ENCODE assay signal across 1 cellular context in genomic region chr11:65419773-65420481, GRCh38.
TF ChIP-seq lines count a peak whose summit lies in the region.

No MANE protein-coding gene starts in this region.

TF ChIP-seq in HEK293, 187 proteins besides CTCF, POLR2A, EP300 and RAD21 (continues in another document):
- TF ChIP-seq, protein P1, sequence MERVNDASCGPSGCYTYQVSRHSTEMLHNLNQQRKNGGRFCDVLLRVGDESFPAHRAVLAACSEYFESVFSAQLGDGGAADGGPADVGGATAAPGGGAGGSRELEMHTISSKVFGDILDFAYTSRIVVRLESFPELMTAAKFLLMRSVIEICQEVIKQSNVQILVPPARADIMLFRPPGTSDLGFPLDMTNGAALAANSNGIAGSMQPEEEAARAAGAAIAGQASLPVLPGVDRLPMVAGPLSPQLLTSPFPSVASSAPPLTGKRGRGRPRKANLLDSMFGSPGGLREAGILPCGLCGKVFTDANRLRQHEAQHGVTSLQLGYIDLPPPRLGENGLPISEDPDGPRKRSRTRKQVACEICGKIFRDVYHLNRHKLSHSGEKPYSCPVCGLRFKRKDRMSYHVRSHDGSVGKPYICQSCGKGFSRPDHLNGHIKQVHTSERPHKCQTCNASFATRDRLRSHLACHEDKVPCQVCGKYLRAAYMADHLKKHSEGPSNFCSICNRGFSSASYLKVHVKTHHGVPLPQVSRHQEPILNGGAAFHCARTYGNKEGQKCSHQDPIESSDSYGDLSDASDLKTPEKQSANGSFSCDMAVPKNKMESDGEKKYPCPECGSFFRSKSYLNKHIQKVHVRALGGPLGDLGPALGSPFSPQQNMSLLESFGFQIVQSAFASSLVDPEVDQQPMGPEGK (tag by site-specific recombination; IDR thresholded peaks at IDR 0.05): peak; percentile 66
- TF ChIP-seq ZNF132 (tag by site-specific recombination; IDR thresholded peaks at IDR 0.05; ENCODE audit: borderline replicate concordance) (no peak), PRDM1 (tag by site-specific recombination; IDR thresholded peaks at IDR 0.05) (peak; percentile 72), ZBTB1 (tag by site-specific recombination; IDR thresholded peaks at IDR 0.05) (no peak), ZNF549 (tag by site-specific recombination; IDR thresholded peaks at IDR 0.05) (no peak), ZNF571 (tag by site-specific recombination; IDR thresholded peaks at IDR 0.05) (no peak), ZNF138 (tag by site-specific recombination; IDR thresholded peaks at IDR 0.05; ENCODE audit: borderline replicate concordance) (no peak), ZNF76 (tag by site-specific recombination; IDR thresholded peaks at IDR 0.05; ENCODE audit: borderline replicate concordance, low read depth) (no peak), YY2 (tag by site-specific recombination; IDR thresholded peaks at IDR 0.05) (no peak), ZNF174 (tag by site-specific recombination; IDR thresholded peaks at IDR 0.05) (no peak), ZFHX2 (tag by site-specific recombination; conservative IDR thresholded peaks at IDR 0.05) (peak; percentile 74), KLF17 (tag by site-specific recombination; IDR thresholded peaks at IDR 0.05) (0 out of 2 replicates have a peak, but pooled peaks have one; percentile 26), ZNF239 (tag by site-specific recombination; IDR thresholded peaks at IDR 0.05) (no peak), ZNF19 (tag by site-specific recombination; IDR thresholded peaks at IDR 0.05; ENCODE audit: low read depth) (no peak), KLF9 (tag by site-specific recombination; IDR thresholded peaks at IDR 0.05; ENCODE audit: low read depth) (no peak), ZNF311 (tag by site-specific recombination; IDR thresholded peaks at IDR 0.05; ENCODE audit: borderline replicate concordance) (no peak), SETDB1 (IDR thresholded peaks at IDR 0.05; ENCODE audit: insufficient read length, low read length) (no peak), ZNF624 (tag by site-specific recombination; IDR thresholded peaks at IDR 0.05) (no peak), KLF1 (tag by site-specific recombination; IDR thresholded peaks at IDR 0.05) (peak; percentile 67; the same call in 1 of the 2 replicates), MYNN (tag by site-specific recombination; IDR thresholded peaks at IDR 0.05; ENCODE audit: borderline replicate concordance) (no peak), ZNF510 (tag by site-specific recombination; IDR thresholded peaks at IDR 0.05; ENCODE audit: insufficient replicate concordance) (no peak), PRDM2 (tag by site-specific recombination; IDR thresholded peaks at IDR 0.05; ENCODE audit: borderline replicate concordance) (no peak), ZNF10 (tag by site-specific recombination; IDR thresholded peaks at IDR 0.05) (no peak), ZNF530 (tag by site-specific recombination; IDR thresholded peaks at IDR 0.05; ENCODE audit: low read depth) (no peak), ZBTB17 (tag by site-specific recombination; IDR thresholded peaks at IDR 0.05) (peak; percentile 38), OSR2 (tag by site-specific recombination; IDR thresholded peaks at IDR 0.05) (peak; percentile 49; the same call in 1 of the 2 replicates), ZNF404 (tag by site-specific recombination; IDR thresholded peaks at IDR 0.05) (no peak), ZNF785 (tag by site-specific recombination; IDR thresholded peaks at IDR 0.05) (no peak), ZNF335 (tag by site-specific recombination; conservative IDR thresholded peaks at IDR 0.05) (peak; percentile 13), TRIM28 (IDR thresholded peaks at IDR 0.05; ENCODE audit: borderline replicate concordance, low read length) (no peak), ZSCAN30 (tag by site-specific recombination; IDR thresholded peaks at IDR 0.05) (no peak), MEIS1 (CRISPR knock-in tag; IDR thresholded peaks at IDR 0.05; ENCODE audit: borderline replicate concordance) (no peak), ZXDB (tag by site-specific recombination; IDR thresholded peaks at IDR 0.05) (no peak), ZNF157 (tag by site-specific recombination; IDR thresholded peaks at IDR 0.05) (no peak)
- TF ChIP-seq, protein P2, sequence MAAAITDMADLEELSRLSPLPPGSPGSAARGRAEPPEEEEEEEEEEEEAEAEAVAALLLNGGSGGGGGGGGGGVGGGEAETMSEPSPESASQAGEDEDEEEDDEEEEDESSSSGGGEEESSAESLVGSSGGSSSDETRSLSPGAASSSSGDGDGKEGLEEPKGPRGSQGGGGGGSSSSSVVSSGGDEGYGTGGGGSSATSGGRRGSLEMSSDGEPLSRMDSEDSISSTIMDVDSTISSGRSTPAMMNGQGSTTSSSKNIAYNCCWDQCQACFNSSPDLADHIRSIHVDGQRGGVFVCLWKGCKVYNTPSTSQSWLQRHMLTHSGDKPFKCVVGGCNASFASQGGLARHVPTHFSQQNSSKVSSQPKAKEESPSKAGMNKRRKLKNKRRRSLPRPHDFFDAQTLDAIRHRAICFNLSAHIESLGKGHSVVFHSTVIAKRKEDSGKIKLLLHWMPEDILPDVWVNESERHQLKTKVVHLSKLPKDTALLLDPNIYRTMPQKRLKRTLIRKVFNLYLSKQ (tag by site-specific recombination; IDR thresholded peaks at IDR 0.05; ENCODE audit: borderline replicate concordance): no peak
- TF ChIP-seq, protein P3, sequence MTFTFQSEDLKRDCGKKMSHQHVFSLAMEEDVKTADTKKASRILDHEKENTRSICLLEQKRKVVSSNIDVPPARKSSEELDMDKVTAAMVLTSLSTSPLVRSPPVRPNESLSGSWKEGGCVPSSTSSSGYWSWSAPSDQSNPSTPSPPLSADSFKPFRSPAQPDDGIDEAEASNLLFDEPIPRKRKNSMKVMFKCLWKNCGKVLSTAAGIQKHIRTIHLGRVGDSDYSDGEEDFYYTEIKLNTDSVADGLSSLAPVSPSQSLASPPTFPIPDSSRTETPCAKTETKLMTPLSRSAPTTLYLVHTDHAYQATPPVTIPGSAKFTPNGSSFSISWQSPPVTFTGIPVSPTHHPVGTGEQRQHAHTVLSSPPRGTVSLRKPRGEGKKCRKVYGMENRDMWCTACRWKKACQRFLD (tag by site-specific recombination; IDR thresholded peaks at IDR 0.05): no peak
- TF ChIP-seq, protein P4, sequence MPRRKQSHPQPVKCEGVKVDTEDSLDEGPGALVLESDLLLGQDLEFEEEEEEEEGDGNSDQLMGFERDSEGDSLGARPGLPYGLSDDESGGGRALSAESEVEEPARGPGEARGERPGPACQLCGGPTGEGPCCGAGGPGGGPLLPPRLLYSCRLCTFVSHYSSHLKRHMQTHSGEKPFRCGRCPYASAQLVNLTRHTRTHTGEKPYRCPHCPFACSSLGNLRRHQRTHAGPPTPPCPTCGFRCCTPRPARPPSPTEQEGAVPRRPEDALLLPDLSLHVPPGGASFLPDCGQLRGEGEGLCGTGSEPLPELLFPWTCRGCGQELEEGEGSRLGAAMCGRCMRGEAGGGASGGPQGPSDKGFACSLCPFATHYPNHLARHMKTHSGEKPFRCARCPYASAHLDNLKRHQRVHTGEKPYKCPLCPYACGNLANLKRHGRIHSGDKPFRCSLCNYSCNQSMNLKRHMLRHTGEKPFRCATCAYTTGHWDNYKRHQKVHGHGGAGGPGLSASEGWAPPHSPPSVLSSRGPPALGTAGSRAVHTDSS (tag by site-specific recombination; IDR thresholded peaks at IDR 0.05): no peak
- TF ChIP-seq, protein P5, sequence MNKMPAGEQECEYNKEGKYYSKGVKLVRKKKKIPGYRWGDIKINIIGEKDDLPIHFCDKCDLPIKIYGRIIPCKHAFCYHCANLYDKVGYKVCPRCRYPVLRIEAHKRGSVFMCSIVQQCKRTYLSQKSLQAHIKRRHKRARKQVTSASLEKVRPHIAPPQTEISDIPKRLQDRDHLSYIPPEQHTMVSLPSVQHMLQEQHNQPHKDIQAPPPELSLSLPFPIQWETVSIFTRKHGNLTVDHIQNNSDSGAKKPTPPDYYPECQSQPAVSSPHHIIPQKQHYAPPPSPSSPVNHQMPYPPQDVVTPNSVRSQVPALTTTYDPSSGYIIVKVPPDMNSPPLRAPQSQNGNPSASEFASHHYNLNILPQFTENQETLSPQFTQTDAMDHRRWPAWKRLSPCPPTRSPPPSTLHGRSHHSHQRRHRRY (tag by site-specific recombination; IDR thresholded peaks at IDR 0.05): no peak
- TF ChIP-seq, protein P6, sequence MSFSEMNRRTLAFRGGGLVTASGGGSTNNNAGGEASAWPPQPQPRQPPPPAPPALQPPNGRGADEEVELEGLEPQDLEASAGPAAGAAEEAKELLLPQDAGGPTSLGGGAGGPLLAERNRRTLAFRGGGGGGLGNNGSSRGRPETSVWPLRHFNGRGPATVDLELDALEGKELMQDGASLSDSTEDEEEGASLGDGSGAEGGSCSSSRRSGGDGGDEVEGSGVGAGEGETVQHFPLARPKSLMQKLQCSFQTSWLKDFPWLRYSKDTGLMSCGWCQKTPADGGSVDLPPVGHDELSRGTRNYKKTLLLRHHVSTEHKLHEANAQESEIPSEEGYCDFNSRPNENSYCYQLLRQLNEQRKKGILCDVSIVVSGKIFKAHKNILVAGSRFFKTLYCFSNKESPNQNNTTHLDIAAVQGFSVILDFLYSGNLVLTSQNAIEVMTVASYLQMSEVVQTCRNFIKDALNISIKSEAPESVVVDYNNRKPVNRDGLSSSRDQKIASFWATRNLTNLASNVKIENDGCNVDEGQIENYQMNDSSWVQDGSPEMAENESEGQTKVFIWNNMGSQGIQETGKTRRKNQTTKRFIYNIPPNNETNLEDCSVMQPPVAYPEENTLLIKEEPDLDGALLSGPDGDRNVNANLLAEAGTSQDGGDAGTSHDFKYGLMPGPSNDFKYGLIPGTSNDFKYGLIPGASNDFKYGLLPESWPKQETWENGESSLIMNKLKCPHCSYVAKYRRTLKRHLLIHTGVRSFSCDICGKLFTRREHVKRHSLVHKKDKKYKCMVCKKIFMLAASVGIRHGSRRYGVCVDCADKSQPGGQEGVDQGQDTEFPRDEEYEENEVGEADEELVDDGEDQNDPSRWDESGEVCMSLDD (tag by site-specific recombination; IDR thresholded peaks at IDR 0.05): no peak
- TF ChIP-seq, protein P7, sequence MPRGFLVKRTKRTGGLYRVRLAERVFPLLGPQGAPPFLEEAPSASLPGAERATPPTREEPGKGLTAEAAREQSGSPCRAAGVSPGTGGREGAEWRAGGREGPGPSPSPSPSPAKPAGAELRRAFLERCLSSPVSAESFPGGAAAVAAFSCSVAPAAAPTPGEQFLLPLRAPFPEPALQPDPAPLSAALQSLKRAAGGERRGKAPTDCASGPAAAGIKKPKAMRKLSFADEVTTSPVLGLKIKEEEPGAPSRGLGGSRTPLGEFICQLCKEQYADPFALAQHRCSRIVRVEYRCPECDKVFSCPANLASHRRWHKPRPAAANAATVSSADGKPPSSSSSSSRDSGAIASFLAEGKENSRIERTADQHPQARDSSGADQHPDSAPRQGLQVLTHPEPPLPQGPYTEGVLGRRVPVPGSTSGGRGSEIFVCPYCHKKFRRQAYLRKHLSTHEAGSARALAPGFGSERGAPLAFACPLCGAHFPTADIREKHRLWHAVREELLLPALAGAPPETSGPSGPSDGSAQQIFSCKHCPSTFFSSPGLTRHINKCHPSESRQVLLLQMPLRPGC (tag by site-specific recombination; IDR thresholded peaks at IDR 0.05): no peak
- TF ChIP-seq, protein P8, sequence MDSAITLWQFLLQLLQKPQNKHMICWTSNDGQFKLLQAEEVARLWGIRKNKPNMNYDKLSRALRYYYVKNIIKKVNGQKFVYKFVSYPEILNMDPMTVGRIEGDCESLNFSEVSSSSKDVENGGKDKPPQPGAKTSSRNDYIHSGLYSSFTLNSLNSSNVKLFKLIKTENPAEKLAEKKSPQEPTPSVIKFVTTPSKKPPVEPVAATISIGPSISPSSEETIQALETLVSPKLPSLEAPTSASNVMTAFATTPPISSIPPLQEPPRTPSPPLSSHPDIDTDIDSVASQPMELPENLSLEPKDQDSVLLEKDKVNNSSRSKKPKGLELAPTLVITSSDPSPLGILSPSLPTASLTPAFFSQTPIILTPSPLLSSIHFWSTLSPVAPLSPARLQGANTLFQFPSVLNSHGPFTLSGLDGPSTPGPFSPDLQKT (IDR thresholded peaks at IDR 0.05; ENCODE audit: borderline replicate concordance, low read depth, low read length): no peak
